ENCODE assay signal across 9 cellular contexts in the genomic region with DNA sequence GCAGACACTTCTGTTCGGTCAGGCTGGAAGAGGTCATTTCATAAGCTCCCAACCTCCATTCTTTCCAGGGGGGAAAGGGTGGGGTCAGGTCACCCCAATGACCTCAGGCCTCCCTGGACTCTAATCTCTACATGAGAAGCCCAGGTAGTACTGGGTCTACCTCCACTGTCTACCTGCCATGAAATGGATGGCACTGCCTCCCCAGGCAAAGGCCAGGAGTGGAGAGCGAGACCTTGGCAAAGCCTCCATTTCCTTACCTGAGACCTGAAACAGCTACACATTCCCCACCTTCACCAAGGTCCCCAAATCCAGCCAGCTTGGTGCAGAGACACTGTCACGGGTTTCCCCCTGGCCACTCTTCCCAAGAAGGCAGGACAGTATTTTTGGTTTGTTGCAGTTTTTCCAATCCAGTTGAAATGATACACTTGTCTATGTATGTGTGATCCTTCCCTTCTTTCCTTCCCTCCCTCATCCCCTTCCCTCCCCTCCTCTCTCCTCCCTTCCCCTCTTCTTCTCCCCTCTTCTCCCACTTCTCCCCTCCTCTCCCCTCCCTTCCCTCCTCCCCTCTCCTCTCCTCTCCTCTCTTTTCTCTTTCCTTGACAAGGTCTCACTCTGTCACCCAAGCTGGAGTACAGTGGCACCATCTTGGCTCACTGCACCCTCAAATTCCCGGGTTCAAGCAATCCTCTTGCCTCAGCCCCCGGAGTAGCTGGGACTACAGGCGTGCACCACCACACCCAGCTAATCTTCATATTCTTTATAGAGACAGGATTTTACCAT. TPM values are rescaled to one million over a fixed set of nuclear protein-coding genes. Genes with fewer than 3 reads are reported as not detected.
DNase-seq lines count a peak whose midpoint lies in the region; ATAC-seq and TF ChIP-seq lines count a peak whose summit lies in the region.
"Had no signal": no experiment of that assay in that cellular context is flagged by ENCODE, and none has a peak within 500 bp of the region (broad histone marks: within the 10 kb centered on the region; RNA-seq: fewer than 3 reads in every experiment).

No MANE protein-coding gene starts in this region.

- TF ChIP-seq CTCF in activated B cell treated with CpG ODN at 0.5 μM for 24 hours (IDR thresholded peaks at IDR 0.05) (no peak), thyroid gland (IDR thresholded peaks at IDR 0.05) (no peak), GM10248 (IDR thresholded peaks at IDR 0.05; ENCODE audit: control extremely low read depth, extremely low read depth, low read depth, missing control alignments) (no peak)

- H3K27ac ChIP-seq in thyroid gland = peak overlapping the region; percentile 33 to 97 (median 93)

- CTCF ChIA-PET in activated B cell treated with CpG ODN at 0.5 μM for 24 hours (lab: Charles Lee) (interaction anchor here (0.9 to 9.4 kb wide), 12 partner anchors 13 to 53 kb away, joined by 3 to 168 read pairs (median 5); partner anchors contain the start of gene BTG2), GM10248 (lab: Yijun Ruan, JAX) (interaction anchor here (1.0 to 9.8 kb wide), 8 partner anchors 9 to 53 kb away, joined by 3 to 181 read pairs (median 14); partner anchors contain the start of gene BTG2)

- H3K27ac Mint-ChIP-seq in activated T-cell treated with anti-CD3 and anti-CD28 coated beads, Interleukin-2, amount 50 U/mL, for 72 hours = peak overlapping the region; percentile 86
- peak overlapping the region; percentile 96 for H3K27ac Mint-ChIP-seq in activated B cell treated with CpG ODN at 0.5 μM for 24 hours

- no peaks in the 10 kb centered on the region for H3K36me3 ChIP-seq in thyroid gland

- no peaks in the 10 kb centered on the region for H3K9me3 Mint-ChIP-seq in activated T-cell treated with anti-CD3 and anti-CD28 coated beads, Interleukin-2, amount 50 U/mL, for 72 hours
- H3K9me3 Mint-ChIP-seq in activated B cell treated with CpG ODN at 0.5 μM for 24 hours = no peaks in the 10 kb centered on the region
- H3K9me3 Mint-ChIP-seq: nephron progenitor cell had no signal

- no peaks in the 10 kb centered on the region for H3K27me3 ChIP-seq in thyroid gland

- peaks cover 73 to 77% of the 10 kb centered on the region in 2 donors for H3K4me1 ChIP-seq in thyroid gland

- no peak overlapping the region for H3K4me3 ChIP-seq in thyroid gland (replicated peaks in 1 of 3)

- no peaks in the 10 kb centered on the region for H3K9me3 ChIP-seq in thyroid gland

- H3K27me3 Mint-ChIP-seq in activated T-cell treated with anti-CD3 and anti-CD28 coated beads, Interleukin-2, amount 50 U/mL, for 72 hours (ENCODE audit: low read depth) = no peaks in the 10 kb centered on the region
- H3K27me3 Mint-ChIP-seq in activated B cell treated with CpG ODN at 0.5 μM for 24 hours = no peaks in the 10 kb centered on the region

- POLR2A ChIA-PET in activated B cell treated with CpG ODN at 0.5 μM for 24 hours (lab: Charles Lee) (interaction anchor here (0.7 to 9.5 kb wide), 8 partner anchors 10 to 1992 kb away, joined by 3 to 1136 read pairs (median 6); partner anchors contain the start of gene BTG2), GM10248 (lab: Yijun Ruan, JAX) (interaction anchor here (0.5 to 9.0 kb wide), 4 partner anchors 12 to 1145 kb away, joined by 4 to 225 read pairs (median 4); partner anchors contain the start of gene BTG2)

- WGBS in thyroid gland, 2 donors = 85 to 88% methylated on average over 6 of the region's 6 CpGs

- H3K4me3 Mint-ChIP-seq in activated T-cell treated with anti-CD3 and anti-CD28 coated beads, Interleukin-2, amount 50 U/mL, for 72 hours = peak overlapping the region; percentile 72 to 75
- peak overlapping the region; percentile 72 for H3K4me3 Mint-ChIP-seq in activated B cell treated with CpG ODN at 0.5 μM for 24 hours
- H3K4me3 Mint-ChIP-seq: nephron progenitor cell had no signal

- intact Hi-C loops in activated B cell treated with CpG ODN at 0.5 μM for 24 hours (cut with micrococcal nuclease) = no loop called here
- intact Hi-C loops in left colon (cut with DNase I, micrococcal nuclease) = no loop called here
- intact Hi-C loops in thyroid gland (cut with DNase I) = no loop called here

- TF ChIP-seq POLR2A in thyroid gland (IDR thresholded peaks at IDR 0.05) = no peak

- H3K36me3 Mint-ChIP-seq in activated T-cell treated with anti-CD3 and anti-CD28 coated beads, Interleukin-2, amount 50 U/mL, for 72 hours (ENCODE audit: insufficient read depth in 2 of 2) = no peaks in the 10 kb centered on the region
- no peaks in the 10 kb centered on the region for H3K36me3 Mint-ChIP-seq in activated B cell treated with CpG ODN at 0.5 μM for 24 hours (ENCODE audit: low read depth)

- ATAC-seq in activated T-cell treated with anti-CD3 and anti-CD28 coated beads, Interleukin-2, amount 50 U/mL, for 72 hours (replicated peaks in 1 of 2) = no peak
- ATAC-seq in activated B cell treated with CpG ODN at 0.5 μM for 24 hours (ENCODE audit: low read depth) (no peak), left colon (peak; percentile 2), GM19467 (IDR thresholded peaks at IDR 0.05; ENCODE audit: unreplicated experiment) (no peak), GM21786 (IDR thresholded peaks at IDR 0.05; ENCODE audit: unreplicated experiment) (no peak)

- no peak for DNase-seq in activated T-cell treated with anti-CD3 and anti-CD28 coated beads, Interleukin-2, amount 50 U/mL, for 72 hours
- no peak for DNase-seq in activated T-cell treated with anti-CD3 and anti-CD28 coated beads, Interleukin-2, amount 50 U/mL, for 48 hours
- DNase-seq in activated B cell treated with CpG ODN at 0.5 μM for 24 hours = no peak
- no peak for DNase-seq in left colon
- no peak for DNase-seq in thyroid gland
- no peak for DNase-seq in GM10248 (ENCODE audit: extremely low spot score)
- DNase-seq: nephron progenitor cell had no signal

- H3K4me1 Mint-ChIP-seq in activated T-cell treated with anti-CD3 and anti-CD28 coated beads, Interleukin-2, amount 50 U/mL, for 72 hours (ENCODE audit: low read depth) = peaks cover 69% of the 10 kb centered on the region
- H3K4me1 Mint-ChIP-seq in activated B cell treated with CpG ODN at 0.5 μM for 24 hours = peaks cover 93% of the 10 kb centered on the region

RNA-seq across cellular contexts. Expression of gene BTG2, which starts 16.1 kb away (rescaled TPM):
- 100 to 1,000 TPM; 138 to 153 TPM for total RNA-seq in activated T-cell treated with anti-CD3 and anti-CD28 coated beads, Interleukin-2, amount 50 U/mL, for 72 hours
- total RNA-seq in activated B cell treated with CpG ODN at 0.5 μM for 24 hours (419 and 448 TPM in 2 replicates), left colon (10 to 100 TPM; 70.5 to 76.9 TPM), thyroid gland (10 to 100 TPM; 41.9 to 82.1 (median 51.9) TPM)

RNA-seq across cellular contexts. Expression of gene FMOD, which starts 29.5 kb away (rescaled TPM):
- total RNA-seq in activated T-cell treated with anti-CD3 and anti-CD28 coated beads, Interleukin-2, amount 50 U/mL, for 72 hours = 1 to 10 TPM in 1 of 2 donors, under 1 TPM in 1; 1.00 to 2.2 TPM
- total RNA-seq in activated B cell treated with CpG ODN at 0.5 μM for 24 hours (not detected in 2 replicates), left colon (10 to 100 TPM; 25.2 to 29.6 TPM), thyroid gland (100 to 1,000 TPM in 3 of 4 donors, 10 to 100 TPM in 1; 67.7 to 173 (median 111) TPM)

Comparison
In these comparisons a context has a peak if more than half of its experiments do, and no peak if none do; other contexts are left out.
1. RNA of gene FMOD, which starts 29.5 kb away (total RNA-seq): 67.7 to 173 TPM in thyroid gland and 25.2 to 29.6 TPM in left colon; 1.00 to 2.2 TPM in activated T-cell treated with anti-CD3 and anti-CD28 coated beads, Interleukin-2, amount 50 U/mL, for 72 hours and not detected in activated B cell treated with CpG ODN at 0.5 μM for 24 hours; every median in the first group is over 4 times any median in the second.